In the genomic region with DNA sequence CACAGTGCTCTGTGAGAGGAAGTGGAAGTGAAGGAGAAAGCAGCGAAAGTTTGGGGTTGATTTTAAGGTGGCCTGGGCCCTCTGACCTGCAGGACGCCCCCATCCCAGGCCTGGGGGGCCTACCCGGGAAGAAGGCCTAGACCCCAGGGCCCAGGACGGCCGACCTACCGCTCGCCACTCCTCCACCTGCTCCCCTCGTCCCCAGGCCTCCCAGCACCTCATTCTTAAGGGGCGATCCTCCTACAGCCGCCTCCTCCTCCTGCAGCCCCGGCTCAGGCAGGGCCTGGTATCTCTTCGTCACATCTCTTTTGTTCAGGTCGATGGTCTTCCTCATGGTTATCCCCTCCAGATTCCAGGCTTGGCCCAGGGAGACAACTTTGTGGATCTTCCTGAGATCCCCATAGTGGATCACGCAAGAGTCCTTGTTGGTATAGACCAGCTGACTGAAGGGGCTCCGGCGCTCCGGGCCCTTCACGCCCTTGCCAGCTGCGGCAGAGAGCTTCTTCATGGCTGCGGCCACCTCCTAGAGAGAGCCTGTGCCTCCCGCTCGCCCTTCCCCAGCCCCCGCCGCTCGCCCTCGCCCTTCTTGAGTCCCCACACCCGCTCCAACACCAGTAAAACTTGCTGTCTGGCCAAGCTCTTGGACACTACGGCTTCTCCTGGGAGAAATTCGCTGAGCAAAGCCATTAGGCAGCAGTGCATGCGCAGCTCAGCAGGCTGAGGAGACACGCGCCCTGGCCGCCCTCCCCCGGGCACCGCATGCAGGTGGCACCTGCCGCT, we compare ENCODE assay signal across 1 cellular context.
TF ChIP-seq lines count a peak whose summit lies in the region.

No MANE protein-coding gene starts in this region.

TF ChIP-seq in GM23338, 12 proteins besides CTCF, POLR2A, EP300 and RAD21 (continued from another document):
- TF ChIP-seq, protein P1, sequence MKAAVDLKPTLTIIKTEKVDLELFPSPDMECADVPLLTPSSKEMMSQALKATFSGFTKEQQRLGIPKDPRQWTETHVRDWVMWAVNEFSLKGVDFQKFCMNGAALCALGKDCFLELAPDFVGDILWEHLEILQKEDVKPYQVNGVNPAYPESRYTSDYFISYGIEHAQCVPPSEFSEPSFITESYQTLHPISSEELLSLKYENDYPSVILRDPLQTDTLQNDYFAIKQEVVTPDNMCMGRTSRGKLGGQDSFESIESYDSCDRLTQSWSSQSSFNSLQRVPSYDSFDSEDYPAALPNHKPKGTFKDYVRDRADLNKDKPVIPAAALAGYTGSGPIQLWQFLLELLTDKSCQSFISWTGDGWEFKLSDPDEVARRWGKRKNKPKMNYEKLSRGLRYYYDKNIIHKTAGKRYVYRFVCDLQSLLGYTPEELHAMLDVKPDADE (IDR thresholded peaks at IDR 0.05), result no peak
- TF ChIP-seq CREB1 (CRISPR knock-in tag; IDR thresholded peaks at IDR 0.05; ENCODE audit: low read depth), result no peak
